Comparison of ENCODE assay signal across 20 cellular contexts in the genomic region with DNA sequence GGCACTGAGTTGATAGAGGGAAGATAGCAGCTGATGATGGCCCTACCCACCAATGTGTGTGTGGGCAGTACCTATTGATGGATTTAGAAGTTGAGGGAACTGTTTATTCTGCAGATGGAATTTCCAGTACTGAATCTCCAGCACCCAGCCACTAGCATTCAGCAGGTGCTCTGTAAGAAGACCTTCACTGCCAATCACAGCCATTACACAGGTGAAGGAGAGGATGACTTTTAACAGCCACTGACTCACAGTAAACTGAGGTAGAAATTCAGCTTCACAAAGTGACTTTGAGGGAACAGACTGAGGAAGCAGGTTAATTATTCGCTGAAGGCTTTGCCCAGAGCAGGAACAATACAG.
"Had no signal": no experiment of that assay in that cellular context is flagged by ENCODE, and none has a peak within 500 bp of the region (broad histone marks: within the 10 kb centered on the region; RNA-seq: fewer than 3 reads in every experiment).

No MANE protein-coding gene starts in this region.

- H3K4me3 Mint-ChIP-seq: activated CD4-positive, alpha-beta T cell treated with anti-CD3 and anti-CD28 coated beads, Interleukin-2, amount 10 ng/mL, durations not matched to agents 7 days and 5 days; activated CD8-positive, alpha-beta T cell treated with anti-CD3 and anti-CD28 coated beads for 36 hours; activated T-helper 17 cell treated with anti-CD3 and anti-CD28 coated beads, Interleukin-2, amount 50 U/mL, for 72 hours; dendritic cell treated with granulocyte-macrophage colony-stimulating factor and Interleukin-4, amounts not matched to agents 40 ng/mL and 50 ng/mL, for 4 days; nephron had no signal

- ATAC-seq: activated CD8-positive, alpha-beta T cell treated with anti-CD3 and anti-CD28 coated beads for 36 hours; activated T-helper 17 cell treated with anti-CD3 and anti-CD28 coated beads, Interleukin-2, amount 50 U/mL, for 72 hours; heart left ventricle had no signal

- DNase-seq: activated CD4-positive, alpha-beta T cell treated with anti-CD3 and anti-CD28 coated beads, Interleukin-2, amount 10 ng/mL, durations not matched to agents 7 days and 5 days; activated CD8-positive, alpha-beta T cell treated with anti-CD3 and anti-CD28 coated beads for 36 hours; activated T-cell treated with anti-CD3 and anti-CD28 coated beads, Interleukin-2, amount 50 U/mL, for 1 hour; effector CD4-positive, alpha-beta T cell; heart left ventricle; midbrain; stimulated activated CD4-positive, alpha-beta T cell treated with anti-CD3 and anti-CD28 coated beads, Interleukin-4, amount 100 ng/mL, for 24 hours; stomach; WERI-Rb-1 had no signal

- H3K36me3 ChIP-seq: cardiac muscle cell, heart left ventricle, left lung, pancreas, right atrium auricular region, stomach, suprapubic skin, tibial nerve, WERI-Rb-1 had no signal

- H3K4me3 ChIP-seq: cardiac muscle cell, heart left ventricle, left lung, pancreas, psoas muscle, right atrium auricular region, stomach, suprapubic skin, tibial nerve had no signal

- H3K27ac Mint-ChIP-seq: activated CD4-positive, alpha-beta T cell treated with anti-CD3 and anti-CD28 coated beads, Interleukin-2, amount 10 ng/mL, durations not matched to agents 7 days and 5 days; activated CD8-positive, alpha-beta T cell treated with anti-CD3 and anti-CD28 coated beads for 36 hours; nephron had no signal

- H3K9me3 Mint-ChIP-seq: activated CD4-positive, alpha-beta T cell treated with anti-CD3 and anti-CD28 coated beads, Interleukin-2, amount 10 ng/mL, durations not matched to agents 7 days and 5 days; activated CD8-positive, alpha-beta T cell treated with anti-CD3 and anti-CD28 coated beads for 36 hours; activated T-helper 17 cell treated with anti-CD3 and anti-CD28 coated beads, Interleukin-2, amount 50 U/mL, for 72 hours; dendritic cell treated with granulocyte-macrophage colony-stimulating factor and Interleukin-4, amounts not matched to agents 40 ng/mL and 50 ng/mL, for 4 days; nephron had no signal

- H3K9me3 ChIP-seq: heart left ventricle, left lung, pancreas, psoas muscle, right atrium auricular region, stomach, suprapubic skin, tibial nerve had no signal

- H3K27ac ChIP-seq: cardiac muscle cell, left lung, psoas muscle, right atrium auricular region, stomach, suprapubic skin, tibial nerve, WERI-Rb-1 had no signal

- H3K27me3 ChIP-seq: cardiac muscle cell, left lung, pancreas, right atrium auricular region, suprapubic skin had no signal

- H3K4me1 Mint-ChIP-seq: nephron had no signal

- H3K4me1 ChIP-seq: pancreas, psoas muscle, right atrium auricular region, stomach, tibial nerve had no signal

- H3K27me3 Mint-ChIP-seq: activated CD4-positive, alpha-beta T cell treated with anti-CD3 and anti-CD28 coated beads, Interleukin-2, amount 10 ng/mL, durations not matched to agents 7 days and 5 days; activated CD8-positive, alpha-beta T cell treated with anti-CD3 and anti-CD28 coated beads for 36 hours; activated T-helper 17 cell treated with anti-CD3 and anti-CD28 coated beads, Interleukin-2, amount 50 U/mL, for 72 hours; dendritic cell treated with granulocyte-macrophage colony-stimulating factor and Interleukin-4, amounts not matched to agents 40 ng/mL and 50 ng/mL, for 4 days had no signal

- FAIRE-seq: endometrium, pancreas had no signal
